In the genomic region with DNA sequence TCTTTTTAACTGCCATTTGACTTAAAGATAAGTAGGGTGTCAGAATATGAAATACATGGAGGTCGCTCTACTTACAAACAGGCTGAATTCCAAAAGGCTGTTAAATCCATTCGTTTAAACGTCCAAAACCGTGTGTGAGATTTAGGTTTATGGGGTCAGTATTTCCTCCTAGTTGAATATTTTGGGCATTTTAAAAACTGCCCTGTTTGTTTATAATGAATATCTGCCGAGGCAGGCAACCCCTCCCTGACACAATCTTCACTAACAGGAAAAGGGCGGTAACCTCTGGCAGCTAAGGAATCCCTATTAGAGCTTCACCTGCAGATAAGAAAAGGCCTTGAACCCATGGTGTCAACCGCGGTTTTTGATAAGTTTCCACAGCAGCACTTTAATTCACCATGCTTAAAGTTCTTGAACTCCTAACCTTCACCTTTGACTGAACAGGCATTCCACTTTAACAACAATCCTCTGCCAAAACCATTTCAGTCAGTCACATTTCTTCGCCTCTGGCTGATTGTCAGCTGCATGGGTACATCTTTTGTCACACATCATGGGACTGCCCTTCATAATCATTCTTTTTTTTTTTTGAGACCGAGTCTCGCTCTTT, we compare ENCODE assay signal across 10 cellular contexts. TPM values are rescaled to one million over a fixed set of nuclear protein-coding genes. Genes with fewer than 3 reads are reported as not detected.
DNase-seq lines count a peak whose midpoint lies in the region; ATAC-seq, FAIRE-seq and TF ChIP-seq lines count a peak whose summit lies in the region.
"Had no signal": no experiment of that assay in that cellular context is flagged by ENCODE, and none has a peak within 500 bp of the region (broad histone marks: within the 10 kb centered on the region; RNA-seq: fewer than 3 reads in every experiment).

No MANE protein-coding gene starts in this region.

- H3K4me2 ChIP-seq in astrocyte (ENCODE audit: low read length): peak overlapping the region; percentile 3

- peaks cover 2% of the 10 kb centered on the region for H3K9me3 Mint-ChIP-seq in activated naive CD4-positive, alpha-beta T cell treated with anti-CD3 and anti-CD28 coated beads for 36 hours
- peaks cover 3% of the 10 kb centered on the region for H3K9me3 Mint-ChIP-seq in astrocyte (ENCODE audit: unreplicated experiment)

- TF ChIP-seq EP300 in transverse colon (IDR thresholded peaks at IDR 0.05; ENCODE audit: low read depth): no peak

- TF ChIP-seq CTCF in astrocyte (IDR thresholded peaks at IDR 0.05; ENCODE audit: insufficient read depth, low read depth, low read length): no peak
- TF ChIP-seq CTCF in transverse colon (IDR thresholded peaks at IDR 0.05): no peak

- H2AFZ ChIP-seq in astrocyte (ENCODE audit: low read depth, low read length): no peak overlapping the region

- CTCF ChIA-PET in activated naive CD4-positive, alpha-beta T cell treated with anti-CD3 and anti-CD28 coated beads for 36 hours (lab: Charles Lee): interaction anchor here (1.2 kb wide), 1 partner anchor 197 kb away, joined by 3 read pairs; no protein-coding TSS in a partner anchor

- peaks cover 8% of the 10 kb centered on the region for H4K20me1 ChIP-seq in astrocyte (ENCODE audit: insufficient read depth, low read length)

- no peak overlapping the region for H3K27ac ChIP-seq in astrocyte (ENCODE audit: low read depth, low read length)
- peak overlapping the region; percentile 10 to 63 (median 43) for H3K27ac ChIP-seq in transverse colon

- no peak overlapping the region for H3K4me3 Mint-ChIP-seq in activated naive CD4-positive, alpha-beta T cell treated with anti-CD3 and anti-CD28 coated beads for 36 hours
- no peak overlapping the region for H3K4me3 Mint-ChIP-seq in astrocyte (ENCODE audit: unreplicated experiment)

- intact Hi-C loops in activated naive CD4-positive, alpha-beta T cell treated with anti-CD3 and anti-CD28 coated beads for 36 hours (cut with micrococcal nuclease): loop anchor here (5.0 kb wide), 3 partner anchors 171 to 599 kb away; partner anchors contain the start of genes ALS2, CASP8 and FZD7
- intact Hi-C loops in transverse colon (cut with DNase I; ENCODE audit: low total_unique reads): no loop called here

- peak overlapping the region; percentile 68 for H3K27ac Mint-ChIP-seq in activated naive CD4-positive, alpha-beta T cell treated with anti-CD3 and anti-CD28 coated beads for 36 hours
- H3K27ac Mint-ChIP-seq in astrocyte (ENCODE audit: unreplicated experiment): no peak overlapping the region

- H3K36me3 ChIP-seq in astrocyte (ENCODE audit: insufficient read depth, low read length) (peaks cover 2% of the 10 kb centered on the region), transverse colon (no peaks in the 10 kb centered on the region)

- H3K4me1 ChIP-seq in astrocyte (ENCODE audit: insufficient read depth, low read length) (peaks cover 17% of the 10 kb centered on the region), transverse colon (peaks cover 8 to 37% (median 14%) of the 10 kb centered on the region in 4 donors)

- no peak for TF ChIP-seq POLR2A in transverse colon (IDR thresholded peaks at IDR 0.05)

- no peaks in the 10 kb centered on the region for H3K27me3 Mint-ChIP-seq in activated naive CD4-positive, alpha-beta T cell treated with anti-CD3 and anti-CD28 coated beads for 36 hours (ENCODE audit: low read depth)
- no peaks in the 10 kb centered on the region for H3K27me3 Mint-ChIP-seq in astrocyte (ENCODE audit: low read depth, unreplicated experiment)

- no peak overlapping the region for H3K9ac ChIP-seq in astrocyte (ENCODE audit: low read length)

- H3K4me1 Mint-ChIP-seq in activated naive CD4-positive, alpha-beta T cell treated with anti-CD3 and anti-CD28 coated beads for 36 hours (ENCODE audit: low read depth): peaks cover 51% of the 10 kb centered on the region
- peaks cover 26% of the 10 kb centered on the region for H3K4me1 Mint-ChIP-seq in astrocyte (ENCODE audit: low read depth, unreplicated experiment)

- no peak overlapping the region for H3K4me3 ChIP-seq in astrocyte (ENCODE audit: insufficient read depth, low read depth, low read length)
- H3K4me3 ChIP-seq in transverse colon: no peak overlapping the region

- H3K79me2 ChIP-seq in astrocyte (ENCODE audit: insufficient read depth, low read length): peaks cover 62% of the 10 kb centered on the region

- H3K36me3 Mint-ChIP-seq in activated naive CD4-positive, alpha-beta T cell treated with anti-CD3 and anti-CD28 coated beads for 36 hours (ENCODE audit: low read depth): peaks cover 4% of the 10 kb centered on the region
- peaks cover 14% of the 10 kb centered on the region for H3K36me3 Mint-ChIP-seq in astrocyte (ENCODE audit: low read depth, unreplicated experiment)

- in situ Hi-C loops in transverse colon (cut with MboI; ENCODE audit: low pct_ligation_motif_present in 1 of 4, low pct_unique_long_range_greater_than_20kb in 1 of 4, low sequenced_read_pairs in 3 of 4): no loop called here

- H3K9me3 ChIP-seq in astrocyte (ENCODE audit: insufficient read depth, low read depth, low read length) (no peaks in the 10 kb centered on the region), transverse colon (no peaks in the 10 kb centered on the region)

- no peak for FAIRE-seq in astrocyte (lab: Jason Lieb, UNC)
- no peak for FAIRE-seq in frontal cortex (lab: Jason Lieb, UNC)

- peak; percentile 67 for ATAC-seq in left lobe of liver
- no peak for ATAC-seq in GM19395 (IDR thresholded peaks at IDR 0.05; ENCODE audit: unreplicated experiment)
- ATAC-seq in GM19351 (IDR thresholded peaks at IDR 0.05; ENCODE audit: unreplicated experiment): no peak

- no peak for DNase-seq in activated naive CD4-positive, alpha-beta T cell treated with anti-CD3 and anti-CD28 coated beads for 36 hours
- no peak for DNase-seq in activated naive CD4-positive, alpha-beta T cell treated with anti-CD3 and anti-CD28 coated beads, Interleukin-2, amount 50 U/mL, for 16 hours
- DNase-seq in astrocyte (ENCODE audit: low read depth) (no peak), left lobe of liver (ENCODE audit: low spot score) (no peak), transverse colon (no peak), frontal cortex (ENCODE audit: low spot score in 2 of 2) (no peak)
- DNase-seq: NCI-H187, retina had no signal

- 56 to 60% methylated on average over 11 of the region's 11 CpGs for WGBS in transverse colon (ENCODE audit: low coverage in 1 of 2), 2 donors

- H3K27me3 ChIP-seq in astrocyte (ENCODE audit: insufficient read depth, low read length) (no peaks in the 10 kb centered on the region), transverse colon (no peaks in the 10 kb centered on the region)

RNA-seq across cellular contexts. Expression of gene TRAK2, which starts 17.8 kb away (rescaled TPM):
- 10 to 100 TPM; 10.4 TPM for total RNA-seq in activated naive CD4-positive, alpha-beta T cell treated with anti-CD3 and anti-CD28 coated beads for 36 hours
- total RNA-seq in astrocyte: 38.8 and 39.1 TPM in 2 replicates
- 12.3 TPM for total RNA-seq in left lobe of liver
- total RNA-seq in transverse colon: 10 to 100 TPM; 41.5 to 78.9 (median 54.5) TPM
- 53.8 TPM for total RNA-seq in frontal cortex

RNA-seq across cellular contexts. Expression of gene STRADB, which starts 18.0 kb away (rescaled TPM):
- total RNA-seq in activated naive CD4-positive, alpha-beta T cell treated with anti-CD3 and anti-CD28 coated beads for 36 hours: 10 to 100 TPM; 17.6 to 19.1 TPM
- total RNA-seq in astrocyte (39.9 and 40.5 TPM in 2 replicates), left lobe of liver (71.9 TPM), transverse colon (100 to 1,000 TPM in 2 of 4 donors, 10 to 100 TPM in 2; 36.2 to 175 (median 98.5) TPM), frontal cortex (129 TPM)
